Comparison of ENCODE assay signal across 8 cellular contexts in genomic region chr14:54440870-54441868, GRCh38. TPM values are rescaled to one million over a fixed set of nuclear protein-coding genes. Genes with fewer than 3 reads are reported as not detected.
DNase-seq lines count a peak whose midpoint lies in the region; ATAC-seq and TF ChIP-seq lines count a peak whose summit lies in the region.

TSS of gene CNIH1 (minus strand) at chr14:54441374. CDS start at chr14:54441327, 47 bp downstream.

- ATAC-seq in GM23338 = peak; percentile 92
- peak; percentile 91 to 96 (median 95) for ATAC-seq in natural killer cell
- ATAC-seq in stimulated activated naive CD8-positive, alpha-beta T cell treated with anti-CD3 and anti-CD28 coated beads, Interleukin-15, Interleukin-2, amounts not matched to agents 100 U/mL and 50 U/mL, for 24 hours = peak; percentile 90

- no peaks in the 10 kb centered on the region for H3K9me3 Mint-ChIP-seq in GM23338
- no peaks in the 10 kb centered on the region for H3K9me3 Mint-ChIP-seq in natural killer cell

- H2AFZ ChIP-seq in GM23338 = peak within 1 kb of the TSS; percentile 54

- H3K4me3 Mint-ChIP-seq in GM23338 (peak within 1 kb of the TSS; percentile 94), natural killer cell (peak within 1 kb of the TSS; percentile 96)

- peaks cover 45% of the 10 kb centered on the region for H3K79me2 ChIP-seq in GM23338 (replicated peaks; ENCODE audit: insufficient read depth)

- H4K20me1 ChIP-seq in GM23338 (replicated peaks; ENCODE audit: insufficient read depth) = no peaks in the 10 kb centered on the region

- peak within 1 kb of the TSS; percentile 97 for H3K27ac ChIP-seq in GM23338 (ENCODE audit: low read depth)

- H3K4me1 Mint-ChIP-seq in GM23338 (peaks cover 33% of the 10 kb centered on the region), natural killer cell (peaks cover 26 to 33% of the 10 kb centered on the region in 2 donors)

- H3K36me3 Mint-ChIP-seq in GM23338 (ENCODE audit: low read depth) (peaks cover 15% of the 10 kb centered on the region; the same call in 2 of the 3 replicates), natural killer cell (no peaks in the 10 kb centered on the region)

- intact Hi-C loops in natural killer cell (cut with micrococcal nuclease) = loop anchor here (1.0 to 2.0 kb wide), 3 partner anchors 45 to 68 kb away; partner anchors contain the start of genes CGRRF1 and GMFB

- H3K4me3 ChIP-seq in GM23338 = peak within 1 kb of the TSS; percentile 92
- H3K4me3 ChIP-seq in fibroblast of mammary gland (ENCODE audit: control insufficient read depth, low read depth, low read length) = peak within 1 kb of the TSS; percentile 71

- peak within 1 kb of the TSS; percentile 93 for H3K4me2 ChIP-seq in GM23338

- 0 out of 2 replicates have a peak, but pooled peaks cover 4% of the 10 kb centered on the region for H3F3A ChIP-seq in GM23338 (replicated peaks; ENCODE audit: low read depth)

- DNase-seq in EH (ENCODE audit: low read depth) (peak; percentile 93), GM23338 (ENCODE audit: low spot score) (peak; percentile 95), LHCN-M2 (ENCODE audit: low read depth) (peak; percentile 89), RPMI7951 (ENCODE audit: low read depth) (peak; percentile 88), fibroblast of mammary gland (ENCODE audit: low read depth) (peak; percentile 87), natural killer cell (peak; percentile 97)
- peak; percentile 91 to 93 for DNase-seq in activated T-helper 1 cell treated with anti-CD3 and anti-CD28 coated beads, Interleukin-2, amount 50 U/mL, for 16 hours (ENCODE audit: low read depth in 1 of 2, low spot score in 1 of 2)
- peak; percentile 95 for DNase-seq in stimulated activated naive CD8-positive, alpha-beta T cell treated with anti-CD3 and anti-CD28 coated beads, Interleukin-15, Interleukin-2, amounts not matched to agents 100 U/mL and 50 U/mL, for 24 hours

- peaks cover 26% of the 10 kb centered on the region for H3K4me1 ChIP-seq in GM23338 (ENCODE audit: insufficient read depth)

- H3K9me2 ChIP-seq in GM23338 (ENCODE audit: insufficient read depth) = no peaks in the 10 kb centered on the region

- no peaks in the 10 kb centered on the region for H3K27me3 ChIP-seq in GM23338 (ENCODE audit: insufficient read depth)

- H3K36me3 ChIP-seq in GM23338 (ENCODE audit: insufficient read depth) = no peaks in the 10 kb centered on the region

- H3K27me3 Mint-ChIP-seq in GM23338 (ENCODE audit: insufficient read depth, low read depth, poor library complexity) (peaks cover 8% of the 10 kb centered on the region), natural killer cell (ENCODE audit: low read depth in 2 of 2) (peaks cover 5 to 17% of the 10 kb centered on the region in 2 donors)

- TF ChIP-seq CTCF in GM23338 (conservative IDR thresholded peaks at IDR 0.05; ENCODE audit: low read depth in 2 of 2) = peak; percentile 87 to 90
- peak; percentile 67 for TF ChIP-seq CTCF in fibroblast of mammary gland (conservative IDR thresholded peaks at IDR 0.05; ENCODE audit: control insufficient read depth, insufficient read depth, low read depth, low read length)
- TF ChIP-seq CTCF in natural killer cell (IDR thresholded peaks at IDR 0.05) = peak; percentile 91

- H3K27ac Mint-ChIP-seq in GM23338 (peak within 1 kb of the TSS; percentile 95), natural killer cell (peak within 1 kb of the TSS; percentile 92)

TF ChIP-seq in GM23338, 12 proteins besides CTCF, POLR2A, EP300 and RAD21:
- TF ChIP-seq STAT1 (IDR thresholded peaks at IDR 0.05; ENCODE audit: unreplicated experiment) = no peak
- TF ChIP-seq POLR2AphosphoS5 (IDR thresholded peaks at IDR 0.05; ENCODE audit: low read depth) = peak; percentile 90
- no peak for TF ChIP-seq ZNF462 (CRISPR knock-in tag; IDR thresholded peaks at IDR 0.05)
- TF ChIP-seq CREB1 (CRISPR knock-in tag; IDR thresholded peaks at IDR 0.05; ENCODE audit: low read depth) = no peak
- TF ChIP-seq EZH2phosphoT487 (IDR thresholded peaks at IDR 0.05; ENCODE audit: unreplicated experiment) = no peak

RNA-seq across cellular contexts. Expression of gene CNIH1, which starts in this region (rescaled TPM):
- 172 and 197 TPM in 2 replicates for total RNA-seq in GM23338 (2014; rRNA removed; shearing (Covaris generic))
- polyA plus RNA-seq in GM23338 (2016; fragmentation: Nextera tagmentation; extraction: Ambion mirVana) = 135 and 141 TPM in 2 replicates
- 144 and 255 TPM in 2 replicates for total RNA-seq in LHCN-M2 (2014; rRNA removed)
- polyA plus RNA-seq in LHCN-M2 (2012) = 114 TPM
- total RNA-seq in RPMI7951 (2014; rRNA removed; shearing (Covaris generic)) = 157 and 175 TPM in 2 replicates
- total RNA-seq in natural killer cell = 10 to 100 TPM; 20.4 to 30.9 (median 25.7) TPM

Comparison
In these comparisons a context has a peak if more than half of its experiments do, and no peak if none do; other contexts are left out.
1. Peak in every context shown above with its lines: DNase-seq, ATAC-seq, H3K4me3 ChIP-seq and H3K27ac ChIP-seq.